ENCODE assay signal across 9 cellular contexts in genomic region chr10:1110674-1111119, GRCh38. TPM values are rescaled to one million over a fixed set of nuclear protein-coding genes. Genes with fewer than 3 reads are reported as not detected.
A peak's percentile ranks its signal among the peaks of the same experiment; 100 is the strongest.
DNase-seq lines count a peak whose midpoint lies in the region; ATAC-seq and TF ChIP-seq lines count a peak whose summit lies in the region.
"Had no signal": no experiment of that assay in that cellular context is flagged by ENCODE, and none has a peak within 500 bp of the region (broad histone marks: within the 10 kb centered on the region; RNA-seq: fewer than 3 reads in every experiment).

No MANE protein-coding gene starts in this region.

- peak overlapping the region; percentile 30 for H3K4me3 Mint-ChIP-seq in activated CD8-positive, alpha-beta memory T cell treated with anti-CD3 and anti-CD28 coated beads, Interleukin-2, amount 10 ng/mL, durations not matched to agents 7 days and 5 days
- H3K4me3 Mint-ChIP-seq in WTC11: no peak overlapping the region
- no peak overlapping the region for H3K4me3 Mint-ChIP-seq in stimulated activated memory B cell treated with anti-CD40 and anti-IgM and Interleukin-4, amounts not matched to agents 10 μg/mL and 1 μg/mL and 100 μg/mL, for 72 hours

- no peak for ATAC-seq in activated CD8-positive, alpha-beta memory T cell treated with anti-CD3 and anti-CD28 coated beads, Interleukin-2, amount 10 ng/mL, durations not matched to agents 7 days and 5 days
- ATAC-seq in WTC11 (no peak; the same call in 1 of the 2 replicates), esophagus mucosa (peak; percentile 77)
- ATAC-seq in stimulated activated memory B cell treated with anti-CD40 and anti-IgM and Interleukin-4, amounts not matched to agents 10 μg/mL and 1 μg/mL and 100 μg/mL, for 72 hours: no peak

- peaks cover 34% of the 10 kb centered on the region for H3K4me1 Mint-ChIP-seq in activated CD8-positive, alpha-beta memory T cell treated with anti-CD3 and anti-CD28 coated beads, Interleukin-2, amount 10 ng/mL, durations not matched to agents 7 days and 5 days
- peaks cover 35% of the 10 kb centered on the region for H3K4me1 Mint-ChIP-seq in WTC11
- H3K4me1 Mint-ChIP-seq in stimulated activated memory B cell treated with anti-CD40 and anti-IgM and Interleukin-4, amounts not matched to agents 10 μg/mL and 1 μg/mL and 100 μg/mL, for 72 hours: peaks cover 29% of the 10 kb centered on the region

- POLR2A ChIA-PET in WTC11 (lab: Charles Lee): no interaction called here

- peaks cover 66% of the 10 kb centered on the region for H3K36me3 Mint-ChIP-seq in activated CD8-positive, alpha-beta memory T cell treated with anti-CD3 and anti-CD28 coated beads, Interleukin-2, amount 10 ng/mL, durations not matched to agents 7 days and 5 days
- peaks cover 46% of the 10 kb centered on the region for H3K36me3 Mint-ChIP-seq in WTC11
- peaks cover 85% of the 10 kb centered on the region for H3K36me3 Mint-ChIP-seq in stimulated activated memory B cell treated with anti-CD40 and anti-IgM and Interleukin-4, amounts not matched to agents 10 μg/mL and 1 μg/mL and 100 μg/mL, for 72 hours

- H3K27me3 Mint-ChIP-seq in activated CD8-positive, alpha-beta memory T cell treated with anti-CD3 and anti-CD28 coated beads, Interleukin-2, amount 10 ng/mL, durations not matched to agents 7 days and 5 days: no peaks in the 10 kb centered on the region
- H3K27me3 Mint-ChIP-seq in WTC11 (ENCODE audit: low read depth): no peaks in the 10 kb centered on the region
- H3K27me3 Mint-ChIP-seq in stimulated activated memory B cell treated with anti-CD40 and anti-IgM and Interleukin-4, amounts not matched to agents 10 μg/mL and 1 μg/mL and 100 μg/mL, for 72 hours: no peaks in the 10 kb centered on the region

- in situ Hi-C loops in ACHN (cut with HindIII; ENCODE audit: low pct_ligation_motif_present, low pct_unique_long_range_greater_than_20kb, low sequenced_read_pairs): no loop called here

- CTCF ChIA-PET in activated CD8-positive, alpha-beta memory T cell treated with anti-CD3 and anti-CD28 coated beads, Interleukin-2, amount 10 ng/mL, durations not matched to agents 7 days and 5 days (lab: Charles Lee): interaction anchor here (1.1 to 1.9 kb wide), 9 partner anchors 9 to 258 kb away, joined by 3 to 6 read pairs (median 4); no protein-coding TSS in a partner anchor
- CTCF ChIA-PET in WTC11 (lab: Charles Lee): interaction anchor here (0.6 to 2.5 kb wide), 39 partner anchors 9 to 644 kb away, joined by 3 to 36 read pairs (median 5); partner anchors contain the start of gene ADARB2

- DNase-seq in activated CD8-positive, alpha-beta memory T cell treated with anti-CD3 and anti-CD28 coated beads, Interleukin-2, amount 10 ng/mL, durations not matched to agents 7 days and 5 days: no peak
- DNase-seq in activated CD8-positive, alpha-beta memory T cell treated with anti-CD3 and anti-CD28 coated beads, Interleukin-2, amount 50 U/mL, for 4 hours: no peak
- DNase-seq in WTC11 (ENCODE audit: low spot score): no peak
- no peak for DNase-seq in kidney glomerular epithelial cell (lab: John Stamatoyannopoulos, UW)
- DNase-seq in activated CD4-positive, CD25-positive, alpha-beta regulatory T cell treated with anti-CD3 and anti-CD28 coated beads, Interleukin-2, amount 50 U/mL, for 72 hours: no peak
- no peak for DNase-seq in ACHN
- DNase-seq: aorta had no signal

- TF ChIP-seq CTCF in WTC11 (IDR thresholded peaks at IDR 0.05): no peak

- H3K27ac Mint-ChIP-seq in activated CD8-positive, alpha-beta memory T cell treated with anti-CD3 and anti-CD28 coated beads, Interleukin-2, amount 10 ng/mL, durations not matched to agents 7 days and 5 days: peak overlapping the region; percentile 78
- H3K27ac Mint-ChIP-seq in WTC11: peak overlapping the region; percentile 4
- peak overlapping the region; percentile 74 for H3K27ac Mint-ChIP-seq in stimulated activated memory B cell treated with anti-CD40 and anti-IgM and Interleukin-4, amounts not matched to agents 10 μg/mL and 1 μg/mL and 100 μg/mL, for 72 hours

- H3K9me3 Mint-ChIP-seq in activated CD8-positive, alpha-beta memory T cell treated with anti-CD3 and anti-CD28 coated beads, Interleukin-2, amount 10 ng/mL, durations not matched to agents 7 days and 5 days (ENCODE audit: low read depth): no peaks in the 10 kb centered on the region
- H3K9me3 Mint-ChIP-seq in WTC11: no peaks in the 10 kb centered on the region
- H3K9me3 Mint-ChIP-seq in stimulated activated memory B cell treated with anti-CD40 and anti-IgM and Interleukin-4, amounts not matched to agents 10 μg/mL and 1 μg/mL and 100 μg/mL, for 72 hours: no peaks in the 10 kb centered on the region

TF ChIP-seq in WTC11, 78 proteins besides CTCF, POLR2A, EP300 and RAD21:
- TF ChIP-seq, protein P1, sequence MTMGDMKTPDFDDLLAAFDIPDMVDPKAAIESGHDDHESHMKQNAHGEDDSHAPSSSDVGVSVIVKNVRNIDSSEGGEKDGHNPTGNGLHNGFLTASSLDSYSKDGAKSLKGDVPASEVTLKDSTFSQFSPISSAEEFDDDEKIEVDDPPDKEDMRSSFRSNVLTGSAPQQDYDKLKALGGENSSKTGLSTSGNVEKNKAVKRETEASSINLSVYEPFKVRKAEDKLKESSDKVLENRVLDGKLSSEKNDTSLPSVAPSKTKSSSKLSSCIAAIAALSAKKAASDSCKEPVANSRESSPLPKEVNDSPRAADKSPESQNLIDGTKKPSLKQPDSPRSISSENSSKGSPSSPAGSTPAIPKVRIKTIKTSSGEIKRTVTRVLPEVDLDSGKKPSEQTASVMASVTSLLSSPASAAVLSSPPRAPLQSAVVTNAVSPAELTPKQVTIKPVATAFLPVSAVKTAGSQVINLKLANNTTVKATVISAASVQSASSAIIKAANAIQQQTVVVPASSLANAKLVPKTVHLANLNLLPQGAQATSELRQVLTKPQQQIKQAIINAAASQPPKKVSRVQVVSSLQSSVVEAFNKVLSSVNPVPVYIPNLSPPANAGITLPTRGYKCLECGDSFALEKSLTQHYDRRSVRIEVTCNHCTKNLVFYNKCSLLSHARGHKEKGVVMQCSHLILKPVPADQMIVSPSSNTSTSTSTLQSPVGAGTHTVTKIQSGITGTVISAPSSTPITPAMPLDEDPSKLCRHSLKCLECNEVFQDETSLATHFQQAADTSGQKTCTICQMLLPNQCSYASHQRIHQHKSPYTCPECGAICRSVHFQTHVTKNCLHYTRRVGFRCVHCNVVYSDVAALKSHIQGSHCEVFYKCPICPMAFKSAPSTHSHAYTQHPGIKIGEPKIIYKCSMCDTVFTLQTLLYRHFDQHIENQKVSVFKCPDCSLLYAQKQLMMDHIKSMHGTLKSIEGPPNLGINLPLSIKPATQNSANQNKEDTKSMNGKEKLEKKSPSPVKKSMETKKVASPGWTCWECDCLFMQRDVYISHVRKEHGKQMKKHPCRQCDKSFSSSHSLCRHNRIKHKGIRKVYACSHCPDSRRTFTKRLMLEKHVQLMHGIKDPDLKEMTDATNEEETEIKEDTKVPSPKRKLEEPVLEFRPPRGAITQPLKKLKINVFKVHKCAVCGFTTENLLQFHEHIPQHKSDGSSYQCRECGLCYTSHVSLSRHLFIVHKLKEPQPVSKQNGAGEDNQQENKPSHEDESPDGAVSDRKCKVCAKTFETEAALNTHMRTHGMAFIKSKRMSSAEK (CRISPR knock-in tag; IDR thresholded peaks at IDR 0.05; ENCODE audit: borderline replicate concordance): no peak
- TF ChIP-seq SMAD4 (CRISPR knock-in tag; IDR thresholded peaks at IDR 0.05) (no peak), ELF4 (CRISPR knock-in tag; IDR thresholded peaks at IDR 0.05; ENCODE audit: low read depth) (no peak), AFF4 (CRISPR knock-in tag; IDR thresholded peaks at IDR 0.05; ENCODE audit: borderline replicate concordance) (no peak), JUN (CRISPR knock-in tag; IDR thresholded peaks at IDR 0.05) (no peak), CREM (CRISPR knock-in tag; IDR thresholded peaks at IDR 0.05) (no peak)

RNA-seq across cellular contexts. Expression of gene WDR37, which starts 54.5 kb away (rescaled TPM):
- total RNA-seq in activated CD8-positive, alpha-beta memory T cell treated with anti-CD3 and anti-CD28 coated beads, Interleukin-2, amount 10 ng/mL, durations not matched to agents 7 days and 5 days: 10 to 100 TPM; 22.0 to 26.4 TPM
- total RNA-seq in WTC11 (2021): 10.4 to 13.6 TPM (median 11.8 TPM) in 3 replicates
- total RNA-seq in esophagus mucosa: 12.9 TPM

Comparison
In these comparisons a context has a peak if more than half of its experiments do, and no peak if none do; other contexts are left out.
1. H3K27ac Mint-ChIP-seq: peak in every context shown above with its lines; median percentile 78 in activated CD8-positive, alpha-beta memory T cell treated with anti-CD3 and anti-CD28 coated beads, Interleukin-2, amount 10 ng/mL, durations not matched to agents 7 days and 5 days; 74 in stimulated activated memory B cell treated with anti-CD40 and anti-IgM and Interleukin-4, amounts not matched to agents 10 μg/mL and 1 μg/mL and 100 μg/mL, for 72 hours; 4 in WTC11.